Comparison of ENCODE assay signal across 24 cellular contexts in the genomic region with DNA sequence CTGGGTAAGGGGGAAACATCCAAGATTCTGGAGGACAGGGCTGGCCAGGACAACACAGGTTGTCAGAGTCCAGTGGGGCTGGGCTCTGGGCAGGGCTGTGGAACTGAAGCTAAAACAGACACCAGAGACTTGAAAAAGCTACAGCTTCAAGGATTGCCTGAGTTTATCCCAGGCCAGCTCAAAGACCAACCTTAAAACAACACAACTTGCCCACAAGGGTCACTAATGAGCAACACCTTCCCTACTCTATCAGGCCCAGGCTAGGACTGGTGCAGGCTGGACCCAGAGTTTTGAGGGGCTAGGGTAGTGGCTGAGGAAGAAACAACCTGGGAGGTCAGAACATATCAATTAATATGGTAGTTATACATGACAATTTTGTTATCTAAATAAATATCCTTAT.
A peak's percentile ranks its signal among the peaks of the same experiment; 100 is the strongest.
DNase-seq lines count a peak whose midpoint lies in the region; ATAC-seq and TF ChIP-seq lines count a peak whose summit lies in the region.
"Had no signal": no experiment of that assay in that cellular context is flagged by ENCODE, and none has a peak within 500 bp of the region (broad histone marks: within the 10 kb centered on the region; RNA-seq: fewer than 3 reads in every experiment).

No MANE protein-coding gene starts in this region.

- H3K9me3 ChIP-seq in HCT116 (ENCODE audit: control insufficient read depth in 1 of 2, insufficient read depth in 1 of 2, low read depth in 1 of 2, low read length in 2 of 2), result no peaks in the 10 kb centered on the region
- no peaks in the 10 kb centered on the region for H3K9me3 ChIP-seq in right lobe of liver
- H3K9me3 ChIP-seq in heart right ventricle, result no peaks in the 10 kb centered on the region
- H3K9me3 ChIP-seq: lower lobe of right lung, SJCRH30, thoracic aorta had no signal

- no peak overlapping the region for H2AFZ ChIP-seq in HCT116 (ENCODE audit: low read depth, low read length, poor library complexity, severe bottlenecking)

- no peak overlapping the region for H3K27ac ChIP-seq in HCT116 (ENCODE audit: low read depth, low read length)
- no peak overlapping the region for H3K27ac ChIP-seq in right lobe of liver
- H3K27ac ChIP-seq in heart right ventricle, result no peak overlapping the region
- H3K27ac ChIP-seq: lower lobe of right lung, SJCRH30 had no signal

- H3K4me3 ChIP-seq in HCT116 (replicated peaks in 1 of 2; ENCODE audit: low read depth in 1 of 2, low read length in 2 of 2) (no peak overlapping the region), right lobe of liver (no peak overlapping the region), heart right ventricle (no peak overlapping the region)
- H3K4me3 ChIP-seq: lower lobe of right lung, SJCRH30, thoracic aorta had no signal

- no peak for TF ChIP-seq POLR2A in HCT116 (IDR thresholded peaks at IDR 0.05; ENCODE audit: borderline replicate concordance, extremely low read depth, insufficient read depth, insufficient read length)
- TF ChIP-seq POLR2A in right lobe of liver (IDR thresholded peaks at IDR 0.05), result no peak

- H3K79me2 ChIP-seq in HCT116 (ENCODE audit: insufficient read depth, low read length), result no peaks in the 10 kb centered on the region

- RAD21 ChIA-PET in HCT116 (lab: Charles Lee; ENCODE audit: low non-redundant PET in 1 of 2, low total read pairs in 2 of 2, uncharacterized antibody in 2 of 2, unreplicated experiment in 2 of 2), result interaction anchor here in 1 of 2 experiments (0.5 kb wide), 1 partner anchor 47 kb away, joined by 7 read pairs; no protein-coding TSS in a partner anchor

- no TSS peak for BruUV-seq in HCT116 (replicated peaks; lab: Mats Ljungman, UMichigan)

- H3K4me1 ChIP-seq in HCT116 (ENCODE audit: control insufficient read depth in 1 of 2, insufficient read depth in 2 of 2, low read length in 2 of 2) (peaks cover 0 to 3% of the 10 kb centered on the region in 2 experiments; a peak in 3 of 4 replicates), right lobe of liver (peaks cover 0 to 1% (median 0%) of the 10 kb centered on the region in 4 donors), heart right ventricle (peaks cover 0 to 37% (median 21%) of the 10 kb centered on the region in 9 donors)

- H3K9ac ChIP-seq in HCT116 (ENCODE audit: low read length), result no peak overlapping the region

- no peak for DNase-seq in HCT116 (ENCODE audit: low read depth, low spot score)
- no peak for DNase-seq in right lobe of liver
- no peak for DNase-seq in stimulated activated effector memory CD8-positive, alpha-beta T cell treated with anti-CD3 and anti-CD28 coated beads, Interleukin-12 subunit alpha, Interleukin-12 subunit beta, amount 100 ng/mL, for 72 hours (ENCODE audit: low spot score in 2 of 2)
- no peak for DNase-seq in activated CD4-positive, alpha-beta T cell treated with anti-CD3 and anti-CD28 coated beads for 1 hour
- no peak for DNase-seq in stimulated activated naive B cell treated with anti-CD40 and anti-IgM and Interleukin-4, amounts not matched to agents 10 μg/mL and 1 μg/mL and 100 μg/mL, for 72 hours
- no peak for DNase-seq in heart right ventricle
- DNase-seq: activated CD4-positive, alpha-beta T cell treated with anti-CD3 and anti-CD28 coated beads, Interleukin-2, amount 10 ng/mL, durations not matched to agents 7 days and 5 days; activated CD8-positive, alpha-beta memory T cell treated with anti-CD3 and anti-CD28 coated beads, Interleukin-2, amount 10 ng/mL, durations not matched to agents 7 days and 5 days; anterior cingulate cortex; lower lobe of right lung; MV-4-11; NCI-H2171; NCI-H524; SJCRH30; small intestine; stimulated activated CD4-positive, alpha-beta T cell treated with anti-CD3 and anti-CD28 coated beads, Interleukin-2, amount 100 ng/mL, for 24 hours had no signal

- TF ChIP-seq CTCF in HCT116 (IDR thresholded peaks at IDR 0.05 in 2 of 3, conservative IDR thresholded peaks at IDR 0.05 in 1 of 3; ENCODE audit: borderline replicate concordance in 1 of 3, insufficient read depth in 1 of 3, low read depth in 2 of 3, low read length in 2 of 3), result no peak
- TF ChIP-seq CTCF in right lobe of liver (IDR thresholded peaks at IDR 0.05), result no peak
- no peak for TF ChIP-seq CTCF in heart right ventricle (IDR thresholded peaks at IDR 0.05)

- no peaks in the 10 kb centered on the region for H3K9me2 ChIP-seq in HCT116 (ENCODE audit: insufficient read depth)

- H3K4me1 Mint-ChIP-seq in activated T-helper 17 cell treated with anti-CD3 and anti-CD28 coated beads, Interleukin-2, amount 50 U/mL, for 72 hours, result peaks cover 10% of the 10 kb centered on the region
- peaks cover 27% of the 10 kb centered on the region for H3K4me1 Mint-ChIP-seq in stimulated activated effector memory CD8-positive, alpha-beta T cell treated with anti-CD3 and anti-CD28 coated beads, Interleukin-12 subunit alpha, Interleukin-12 subunit beta, amount 100 ng/mL, for 72 hours
- peaks cover 24 to 31% of the 10 kb centered on the region in 2 donors for H3K4me1 Mint-ChIP-seq in stimulated activated naive B cell treated with anti-CD40 and anti-IgM and Interleukin-4, amounts not matched to agents 10 μg/mL and 1 μg/mL and 100 μg/mL, for 72 hours

- H3K27me3 Mint-ChIP-seq in activated T-helper 17 cell treated with anti-CD3 and anti-CD28 coated beads, Interleukin-2, amount 50 U/mL, for 72 hours, result no peaks in the 10 kb centered on the region
- H3K27me3 Mint-ChIP-seq in stimulated activated naive B cell treated with anti-CD40 and anti-IgM and Interleukin-4, amounts not matched to agents 10 μg/mL and 1 μg/mL and 100 μg/mL, for 72 hours, result no peaks in the 10 kb centered on the region
- H3K27me3 Mint-ChIP-seq: activated CD4-positive, alpha-beta T cell treated with anti-CD3 and anti-CD28 coated beads, Interleukin-2, amount 10 ng/mL, durations not matched to agents 7 days and 5 days; activated CD8-positive, alpha-beta memory T cell treated with anti-CD3 and anti-CD28 coated beads, Interleukin-2, amount 10 ng/mL, durations not matched to agents 7 days and 5 days; dendritic cell treated with granulocyte-macrophage colony-stimulating factor and Interleukin-4, amounts not matched to agents 40 ng/mL and 50 ng/mL, for 4 days had no signal

- intact Hi-C loops in HCT116 (cut with micrococcal nuclease), result no loop called here
- intact Hi-C loops in right lobe of liver (cut with DNase I), result no loop called here
- intact Hi-C loops in heart right ventricle (cut with DNase I), result no loop called here

- TF ChIP-seq RAD21 in HCT116 (IDR thresholded peaks at IDR 0.05; ENCODE audit: low read depth), result no peak

- CTCF ChIA-PET in HCT116 (lab: Charles Lee), result no interaction called here

- H4K20me1 ChIP-seq in HCT116 (ENCODE audit: insufficient read depth), result no peaks in the 10 kb centered on the region

- no peak overlapping the region for H3K4me2 ChIP-seq in HCT116 (ENCODE audit: low read length)

- no peaks in the 10 kb centered on the region for H3K36me3 ChIP-seq in HCT116 (ENCODE audit: control insufficient read depth in 1 of 2, insufficient read depth in 2 of 2, low read length in 2 of 2)
- no peaks in the 10 kb centered on the region for H3K36me3 ChIP-seq in right lobe of liver
- peaks cover 0 to 3% (median 0%) of the 10 kb centered on the region in 9 donors for H3K36me3 ChIP-seq in heart right ventricle
- H3K36me3 ChIP-seq: lower lobe of right lung, thoracic aorta had no signal

- peak overlapping the region; percentile 84 for H3K27ac Mint-ChIP-seq in activated T-helper 17 cell treated with anti-CD3 and anti-CD28 coated beads, Interleukin-2, amount 50 U/mL, for 72 hours
- H3K27ac Mint-ChIP-seq in stimulated activated effector memory CD8-positive, alpha-beta T cell treated with anti-CD3 and anti-CD28 coated beads, Interleukin-12 subunit alpha, Interleukin-12 subunit beta, amount 100 ng/mL, for 72 hours, result peak overlapping the region; percentile 11
- H3K27ac Mint-ChIP-seq in stimulated activated naive B cell treated with anti-CD40 and anti-IgM and Interleukin-4, amounts not matched to agents 10 μg/mL and 1 μg/mL and 100 μg/mL, for 72 hours, result no peak overlapping the region
- H3K27ac Mint-ChIP-seq: activated CD4-positive, alpha-beta T cell treated with anti-CD3 and anti-CD28 coated beads, Interleukin-2, amount 10 ng/mL, durations not matched to agents 7 days and 5 days; activated CD8-positive, alpha-beta memory T cell treated with anti-CD3 and anti-CD28 coated beads, Interleukin-2, amount 10 ng/mL, durations not matched to agents 7 days and 5 days; activated T-helper 1 cell treated with anti-CD3 and anti-CD28 coated beads, Interleukin-12 subunit alpha, Interleukin-12 subunit beta, Interleukin-2, Interleukin-4 antibody, amounts not matched to agents 30 ng/mL and 10 ng/mL and 1 ng/mL, durations not matched to agents 14 hours and 24 hours and 36 hours; dendritic cell treated with granulocyte-macrophage colony-stimulating factor and Interleukin-4, amounts not matched to agents 40 ng/mL and 50 ng/mL, for 4 days had no signal

- POLR2A ChIA-PET in HCT116 (lab: Charles Lee), result no interaction called here

- H3K27me3 ChIP-seq in HCT116 (ENCODE audit: insufficient read depth, low read length) (no peaks in the 10 kb centered on the region), right lobe of liver (no peaks in the 10 kb centered on the region), heart right ventricle (no peaks in the 10 kb centered on the region)
- H3K27me3 ChIP-seq: SJCRH30 had no signal

- peaks cover 13% of the 10 kb centered on the region for H3K36me3 Mint-ChIP-seq in activated T-helper 17 cell treated with anti-CD3 and anti-CD28 coated beads, Interleukin-2, amount 50 U/mL, for 72 hours (ENCODE audit: low read depth)
- H3K36me3 Mint-ChIP-seq in stimulated activated effector memory CD8-positive, alpha-beta T cell treated with anti-CD3 and anti-CD28 coated beads, Interleukin-12 subunit alpha, Interleukin-12 subunit beta, amount 100 ng/mL, for 72 hours, result no peaks in the 10 kb centered on the region
- H3K36me3 Mint-ChIP-seq in stimulated activated naive B cell treated with anti-CD40 and anti-IgM and Interleukin-4, amounts not matched to agents 10 μg/mL and 1 μg/mL and 100 μg/mL, for 72 hours, result peaks cover 3 to 12% of the 10 kb centered on the region in 2 donors
- H3K36me3 Mint-ChIP-seq: activated naive CD4-positive, alpha-beta T cell treated with anti-CD3 and anti-CD28 coated beads, Interleukin-2, amount 50 U/mL, for 72 hours had no signal

- H3K9me3 Mint-ChIP-seq in activated T-helper 17 cell treated with anti-CD3 and anti-CD28 coated beads, Interleukin-2, amount 50 U/mL, for 72 hours, result no peaks in the 10 kb centered on the region
- H3K9me3 Mint-ChIP-seq in stimulated activated effector memory CD8-positive, alpha-beta T cell treated with anti-CD3 and anti-CD28 coated beads, Interleukin-12 subunit alpha, Interleukin-12 subunit beta, amount 100 ng/mL, for 72 hours, result no peaks in the 10 kb centered on the region
- no peaks in the 10 kb centered on the region for H3K9me3 Mint-ChIP-seq in stimulated activated naive B cell treated with anti-CD40 and anti-IgM and Interleukin-4, amounts not matched to agents 10 μg/mL and 1 μg/mL and 100 μg/mL, for 72 hours
- H3K9me3 Mint-ChIP-seq: activated CD4-positive, alpha-beta T cell treated with anti-CD3 and anti-CD28 coated beads, Interleukin-2, amount 10 ng/mL, durations not matched to agents 7 days and 5 days; activated naive CD4-positive, alpha-beta T cell treated with anti-CD3 and anti-CD28 coated beads, Interleukin-2, amount 50 U/mL, for 72 hours; activated T-helper 1 cell treated with anti-CD3 and anti-CD28 coated beads, Interleukin-12 subunit alpha, Interleukin-12 subunit beta, Interleukin-2, Interleukin-4 antibody, amounts not matched to agents 30 ng/mL and 10 ng/mL and 1 ng/mL, durations not matched to agents 14 hours and 24 hours and 36 hours; CD14-positive monocyte; dendritic cell treated with granulocyte-macrophage colony-stimulating factor and Interleukin-4, amounts not matched to agents 40 ng/mL and 50 ng/mL, for 4 days had no signal

- ATAC-seq in HCT116, result peak; percentile 44; the same call in 1 of the 2 replicates
- ATAC-seq in activated T-helper 17 cell treated with anti-CD3 and anti-CD28 coated beads, Interleukin-2, amount 50 U/mL, for 72 hours (replicated peaks), result no peak
- ATAC-seq in right lobe of liver, result peak in 3 of 4 donors; percentile 26 to 31 (median 31)
- no peak for ATAC-seq in stimulated activated effector memory CD8-positive, alpha-beta T cell treated with anti-CD3 and anti-CD28 coated beads, Interleukin-12 subunit alpha, Interleukin-12 subunit beta, amount 100 ng/mL, for 72 hours
- no peak for ATAC-seq in stimulated activated naive B cell treated with anti-CD40 and anti-IgM and Interleukin-4, amounts not matched to agents 10 μg/mL and 1 μg/mL and 100 μg/mL, for 72 hours (replicated peaks)
- ATAC-seq in HG03571 (IDR thresholded peaks at IDR 0.05; ENCODE audit: unreplicated experiment), result no peak
- ATAC-seq in heart right ventricle, result no peak
- ATAC-seq: activated CD8-positive, alpha-beta memory T cell treated with anti-CD3 and anti-CD28 coated beads, Interleukin-2, amount 10 ng/mL, durations not matched to agents 7 days and 5 days; activated naive CD4-positive, alpha-beta T cell treated with anti-CD3 and anti-CD28 coated beads, Interleukin-2, amount 50 U/mL, for 72 hours; Panc1 had no signal

- H3K4me3 Mint-ChIP-seq in activated T-helper 17 cell treated with anti-CD3 and anti-CD28 coated beads, Interleukin-2, amount 50 U/mL, for 72 hours, result no peak overlapping the region
- no peak overlapping the region for H3K4me3 Mint-ChIP-seq in stimulated activated effector memory CD8-positive, alpha-beta T cell treated with anti-CD3 and anti-CD28 coated beads, Interleukin-12 subunit alpha, Interleukin-12 subunit beta, amount 100 ng/mL, for 72 hours
- no peak overlapping the region for H3K4me3 Mint-ChIP-seq in stimulated activated naive B cell treated with anti-CD40 and anti-IgM and Interleukin-4, amounts not matched to agents 10 μg/mL and 1 μg/mL and 100 μg/mL, for 72 hours
- H3K4me3 Mint-ChIP-seq: activated CD4-positive, alpha-beta T cell treated with anti-CD3 and anti-CD28 coated beads, Interleukin-2, amount 10 ng/mL, durations not matched to agents 7 days and 5 days; activated CD8-positive, alpha-beta memory T cell treated with anti-CD3 and anti-CD28 coated beads, Interleukin-2, amount 10 ng/mL, durations not matched to agents 7 days and 5 days; activated T-helper 1 cell treated with anti-CD3 and anti-CD28 coated beads, Interleukin-12 subunit alpha, Interleukin-12 subunit beta, Interleukin-2, Interleukin-4 antibody, amounts not matched to agents 30 ng/mL and 10 ng/mL and 1 ng/mL, durations not matched to agents 14 hours and 24 hours and 36 hours; CD14-positive monocyte; dendritic cell treated with granulocyte-macrophage colony-stimulating factor and Interleukin-4, amounts not matched to agents 40 ng/mL and 50 ng/mL, for 4 days had no signal

Comparison
In these comparisons a context has a peak if more than half of its experiments do, and no peak if none do; other contexts are left out.
1. ATAC-seq: peak in HCT116 (single experiment) and right lobe of liver (3 of 4); none in activated T-helper 17 cell treated with anti-CD3 and anti-CD28 coated beads, Interleukin-2, amount 50 U/mL, for 72 hours (single experiment), stimulated activated effector memory CD8-positive, alpha-beta T cell treated with anti-CD3 and anti-CD28 coated beads, Interleukin-12 subunit alpha, Interleukin-12 subunit beta, amount 100 ng/mL, for 72 hours (single experiment), stimulated activated naive B cell treated with anti-CD40 and anti-IgM and Interleukin-4, amounts not matched to agents 10 μg/mL and 1 μg/mL and 100 μg/mL, for 72 hours (0 of 2), HG03571 (single experiment) and heart right ventricle (0 of 8).